8 cellular contexts compared by ENCODE assay signal in genomic region chr16:23510154-23510914, GRCh38. TPM values are rescaled to one million over a fixed set of nuclear protein-coding genes. Genes with fewer than 3 reads are reported as not detected.
DNase-seq lines count a peak whose midpoint lies in the region; ATAC-seq, FAIRE-seq and TF ChIP-seq lines count a peak whose summit lies in the region.

A gene with protein sequence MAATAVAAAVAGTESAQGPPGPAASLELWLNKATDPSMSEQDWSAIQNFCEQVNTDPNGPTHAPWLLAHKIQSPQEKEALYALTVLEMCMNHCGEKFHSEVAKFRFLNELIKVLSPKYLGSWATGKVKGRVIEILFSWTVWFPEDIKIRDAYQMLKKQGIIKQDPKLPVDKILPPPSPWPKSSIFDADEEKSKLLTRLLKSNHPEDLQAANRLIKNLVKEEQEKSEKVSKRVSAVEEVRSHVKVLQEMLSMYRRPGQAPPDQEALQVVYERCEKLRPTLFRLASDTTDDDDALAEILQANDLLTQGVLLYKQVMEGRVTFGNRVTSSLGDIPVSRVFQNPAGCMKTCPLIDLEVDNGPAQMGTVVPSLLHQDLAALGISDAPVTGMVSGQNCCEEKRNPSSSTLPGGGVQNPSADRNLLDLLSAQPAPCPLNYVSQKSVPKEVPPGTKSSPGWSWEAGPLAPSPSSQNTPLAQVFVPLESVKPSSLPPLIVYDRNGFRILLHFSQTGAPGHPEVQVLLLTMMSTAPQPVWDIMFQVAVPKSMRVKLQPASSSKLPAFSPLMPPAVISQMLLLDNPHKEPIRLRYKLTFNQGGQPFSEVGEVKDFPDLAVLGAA (minus strand): TSS chr16:23510494. CDS start chr16:23510411, 83 bp downstream.

- H3K36me3 Mint-ChIP-seq in activated naive CD4-positive, alpha-beta T cell treated with anti-CD3 and anti-CD28 coated beads for 36 hours (ENCODE audit: low read depth) = peaks cover 20% of the 10 kb centered on the region

- no peaks in the 10 kb centered on the region for H3K36me3 ChIP-seq in MM.1S (replicated peaks; ENCODE audit: insufficient read depth, low read length)
- H3K36me3 ChIP-seq in gastroesophageal sphincter = peaks cover 0 to 12% of the 10 kb centered on the region in 2 donors
- H3K36me3 ChIP-seq in neutrophil = no peaks in the 10 kb centered on the region
- H3K36me3 ChIP-seq in subcutaneous abdominal adipose tissue (ENCODE audit: control insufficient read depth in 5 of 5, insufficient read depth in 5 of 5, low read length in 5 of 5) = peaks cover 0 to 6% (median 0%) of the 10 kb centered on the region in 5 donors

- H3K27ac ChIP-seq in MM.1S (ENCODE audit: low read length) = no peak within 1 kb of the TSS
- peak within 1 kb of the TSS; percentile 45 to 92 (median 85) for H3K27ac ChIP-seq in gastroesophageal sphincter
- peak within 1 kb of the TSS; percentile 46 for H3K27ac ChIP-seq in neutrophil
- peak within 1 kb of the TSS; percentile 6 for H3K27ac ChIP-seq in subcutaneous abdominal adipose tissue (ENCODE audit: low read depth, low read length)

- H3K4me3 ChIP-seq in MM.1S (ENCODE audit: low read length) (peak within 1 kb of the TSS; percentile 87), gastroesophageal sphincter (peak within 1 kb of the TSS; percentile 68 to 90), neutrophil (ENCODE audit: low read depth in 1 of 2, low read length in 1 of 2) (peak within 1 kb of the TSS; percentile 62 to 71), subcutaneous abdominal adipose tissue (ENCODE audit: low read depth in 1 of 5, low read length in 5 of 5) (peak within 1 kb of the TSS; percentile 71 to 85 (median 78))

- FAIRE-seq in H54 (lab: Jason Lieb, UNC) = no peak

- H3K4me1 Mint-ChIP-seq in activated naive CD4-positive, alpha-beta T cell treated with anti-CD3 and anti-CD28 coated beads for 36 hours (ENCODE audit: low read depth) = peaks cover 48% of the 10 kb centered on the region

- H3K9me3 ChIP-seq in MM.1S (replicated peaks; ENCODE audit: insufficient read depth, low read length) (no peaks in the 10 kb centered on the region), gastroesophageal sphincter (no peaks in the 10 kb centered on the region), neutrophil (no peaks in the 10 kb centered on the region), subcutaneous abdominal adipose tissue (ENCODE audit: control insufficient read depth in 5 of 5, low read length in 5 of 5) (no peaks in the 10 kb centered on the region)

- no peaks in the 10 kb centered on the region for H3K9me2 ChIP-seq in MM.1S (replicated peaks; ENCODE audit: insufficient read depth, low read length)

- H3K4me3 Mint-ChIP-seq in activated naive CD4-positive, alpha-beta T cell treated with anti-CD3 and anti-CD28 coated beads for 36 hours = peak within 1 kb of the TSS; percentile 78

- peak within 1 kb of the TSS; percentile 93 for H2AFZ ChIP-seq in MM.1S (ENCODE audit: low read length)

- H4K20me1 ChIP-seq in MM.1S (ENCODE audit: insufficient read depth, low read length) = peaks cover 13% of the 10 kb centered on the region

- 0 out of 2 replicates have a peak, but pooled peaks cover 5% of the 10 kb centered on the region for H3K4me1 ChIP-seq in MM.1S (ENCODE audit: low read length)
- H3K4me1 ChIP-seq in gastroesophageal sphincter = peaks cover 0 to 49% (median 10%) of the 10 kb centered on the region in 3 donors
- H3K4me1 ChIP-seq in neutrophil (ENCODE audit: control insufficient read depth in 1 of 2, insufficient read depth in 1 of 2, low read depth in 1 of 2, low read length in 1 of 2) = peaks cover 24 to 26% of the 10 kb centered on the region in 2 experiments
- peaks cover 7 to 38% (median 31%) of the 10 kb centered on the region in 5 donors for H3K4me1 ChIP-seq in subcutaneous abdominal adipose tissue (ENCODE audit: control insufficient read depth in 5 of 5, insufficient read depth in 5 of 5, low read length in 5 of 5)

- intact Hi-C loops in activated naive CD4-positive, alpha-beta T cell treated with anti-CD3 and anti-CD28 coated beads for 36 hours (cut with micrococcal nuclease) = loop anchor here (1.0 kb wide), 1 partner anchor 47 kb away; the partner anchor contains the start of genes EARS2 and UBFD1

- CTCF ChIA-PET in activated naive CD4-positive, alpha-beta T cell treated with anti-CD3 and anti-CD28 coated beads for 36 hours (lab: Charles Lee) = no interaction called here

- no peaks in the 10 kb centered on the region for H3K27me3 ChIP-seq in MM.1S (replicated peaks; ENCODE audit: insufficient read depth, low read length)
- H3K27me3 ChIP-seq in gastroesophageal sphincter = no peaks in the 10 kb centered on the region
- no peaks in the 10 kb centered on the region for H3K27me3 ChIP-seq in neutrophil
- H3K27me3 ChIP-seq in subcutaneous abdominal adipose tissue (ENCODE audit: control insufficient read depth in 5 of 5, insufficient read depth in 4 of 5, low read length in 5 of 5) = no peaks in the 10 kb centered on the region

- H3K27ac Mint-ChIP-seq in activated naive CD4-positive, alpha-beta T cell treated with anti-CD3 and anti-CD28 coated beads for 36 hours = peak within 1 kb of the TSS; percentile 73

- H3K79me2 ChIP-seq in MM.1S (ENCODE audit: low read length) = peaks cover 53% of the 10 kb centered on the region

- TF ChIP-seq CTCF in MM.1S (IDR thresholded peaks at IDR 0.05; ENCODE audit: low read length) (no peak), gastroesophageal sphincter (IDR thresholded peaks at IDR 0.05) (peak in 1 of 4 experiments; percentile 42), neutrophil (IDR thresholded peaks at IDR 0.05) (peak; percentile 38)

- DNase-seq in ELF-1 (ENCODE audit: low read depth, low spot score) (peak; percentile 90), H54 (ENCODE audit: insufficient read length, low spot score) (peak; percentile 76), MM.1S (peak; percentile 83), SK-N-DZ (ENCODE audit: low spot score) (peak; percentile 80)
- peak; percentile 77 for DNase-seq in activated naive CD4-positive, alpha-beta T cell treated with anti-CD3 and anti-CD28 coated beads for 36 hours

- 0 to 1% methylated on average over 5 to 14 of the region's 72 CpGs for WGBS in gastroesophageal sphincter (ENCODE audit: low coverage in 1 of 2), 2 donors

- no peaks in the 10 kb centered on the region for H3K27me3 Mint-ChIP-seq in activated naive CD4-positive, alpha-beta T cell treated with anti-CD3 and anti-CD28 coated beads for 36 hours (ENCODE audit: low read depth)

- H3K9ac ChIP-seq in MM.1S (ENCODE audit: low read length) = peak within 1 kb of the TSS; percentile 57
- H3K9ac ChIP-seq in subcutaneous abdominal adipose tissue (ENCODE audit: low read length in 5 of 5) = peak within 1 kb of the TSS; percentile 70 to 87 (median 79)

- no peak for TF ChIP-seq EP300 in gastroesophageal sphincter (IDR thresholded peaks at IDR 0.05)

- H3K9me3 Mint-ChIP-seq in activated naive CD4-positive, alpha-beta T cell treated with anti-CD3 and anti-CD28 coated beads for 36 hours = peaks cover 5% of the 10 kb centered on the region

- peaks cover 9% of the 10 kb centered on the region; the same call in 1 of the 2 replicates for H3F3A ChIP-seq in MM.1S (ENCODE audit: insufficient read depth, low read length)

- H3K4me2 ChIP-seq in MM.1S (ENCODE audit: low read depth, low read length) = peak within 1 kb of the TSS; percentile 93

- peak; percentile 97 for ATAC-seq in gastroesophageal sphincter

- TF ChIP-seq POLR2A in H54 (IDR thresholded peaks at IDR 0.05; ENCODE audit: low read depth, low read length) (peak; percentile 92), gastroesophageal sphincter (IDR thresholded peaks at IDR 0.05) (peak; percentile 87 to 88)

RNA-seq across cellular contexts. Expression of the gene that starts here (rescaled TPM):
- polyA plus RNA-seq in SK-N-DZ (2014; cell fraction: cytosol; rRNA removed) = 57.7 and 67.8 TPM in 2 replicates
- 104 and 144 TPM in 2 replicates for polyA plus RNA-seq in SK-N-DZ (2014; cell fraction: nucleus; rRNA removed)
- total RNA-seq in activated naive CD4-positive, alpha-beta T cell treated with anti-CD3 and anti-CD28 coated beads for 36 hours = 10 to 100 TPM; 53.0 to 62.7 TPM
- 10 to 100 TPM; 36.5 to 50.5 (median 41.5) TPM for total RNA-seq in gastroesophageal sphincter
